In the genomic region with DNA sequence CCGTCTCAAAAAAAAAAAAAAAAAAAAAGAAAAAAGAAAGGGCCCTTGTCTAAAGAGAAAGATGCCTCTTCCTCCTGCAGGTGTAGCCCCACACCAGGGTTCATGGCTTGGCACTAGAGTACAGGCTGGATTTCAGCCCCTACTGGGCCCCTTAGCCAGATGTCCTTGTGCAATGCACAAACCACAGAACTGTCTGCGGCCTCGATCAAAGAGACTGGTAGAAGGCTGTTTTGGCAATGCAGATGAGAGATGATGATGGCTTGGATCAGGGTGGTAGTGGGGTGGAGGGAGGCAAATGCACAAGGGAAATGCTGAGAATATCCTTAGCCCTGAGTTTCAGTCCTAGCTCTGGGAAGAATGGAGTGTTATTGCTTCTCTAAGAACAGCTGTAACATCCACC, we compare ENCODE assay signal across 17 cellular contexts. TPM values are rescaled to one million over a fixed set of nuclear protein-coding genes. Genes with fewer than 3 reads are reported as not detected.
DNase-seq lines count a peak whose midpoint lies in the region; ATAC-seq lines count a peak whose summit lies in the region.
"Had no signal": no experiment of that assay in that cellular context is flagged by ENCODE, and none has a peak within 500 bp of the region (broad histone marks: within the 10 kb centered on the region; RNA-seq: fewer than 3 reads in every experiment).

No MANE protein-coding gene starts in this region.

- ATAC-seq in GM21447 (IDR thresholded peaks at IDR 0.05; ENCODE audit: unreplicated experiment), result no peak
- ATAC-seq: CD8-positive, alpha-beta T cell; left ventricle myocardium superior; pancreas had no signal

- no peak overlapping the region for H3K18ac ChIP-seq in mesenchymal stem cell (ENCODE audit: low read depth in 1 of 2, low read length in 2 of 2)

- intact Hi-C loops in activated CD4-positive, alpha-beta T cell treated with anti-CD3 and anti-CD28 coated beads, Interleukin-2, amount 10 ng/mL, durations not matched to agents 24 days and 14 days (cut with micrococcal nuclease), result no loop called here

- H3K4me3 ChIP-seq in adipocyte (ENCODE audit: low read length), result no peak overlapping the region
- no peak overlapping the region for H3K4me3 ChIP-seq in mesenchymal stem cell (ENCODE audit: insufficient read depth in 1 of 2, low read depth in 1 of 2, low read length in 2 of 2)
- H3K4me3 ChIP-seq: pancreas, sigmoid colon had no signal

- H3K4me1 Mint-ChIP-seq in activated CD4-positive, alpha-beta T cell treated with anti-CD3 and anti-CD28 coated beads, Interleukin-2, amount 10 ng/mL, durations not matched to agents 24 days and 14 days, result peaks cover 8% of the 10 kb centered on the region

- H2BK15ac ChIP-seq in mesenchymal stem cell (ENCODE audit: low read depth, poor library complexity, severe bottlenecking), result no peak overlapping the region

- H3K9me3 ChIP-seq in adipocyte (ENCODE audit: control insufficient read depth, low read length) (peaks cover 8% of the 10 kb centered on the region), mesenchymal stem cell (ENCODE audit: control insufficient read depth, low read length) (no peaks in the 10 kb centered on the region)
- H3K9me3 ChIP-seq: pancreas, sigmoid colon had no signal

- no peaks in the 10 kb centered on the region for H3K9me3 Mint-ChIP-seq in activated CD4-positive, alpha-beta T cell treated with anti-CD3 and anti-CD28 coated beads, Interleukin-2, amount 10 ng/mL, durations not matched to agents 24 days and 14 days
- H3K9me3 Mint-ChIP-seq: activated B cell treated with CpG ODN at 0.5 μM for 24 hours; CD8-positive, alpha-beta T cell; T-helper 1 cell treated with Interleukin-12 subunit alpha and Interleukin-12 subunit beta and Interleukin-4 antibody, amounts not matched to agents 30 μg/mL and 1 μg/mL, for 36 hours had no signal

- no peak overlapping the region for H3K14ac ChIP-seq in mesenchymal stem cell (ENCODE audit: low read length in 2 of 2)

- no peak overlapping the region for H3K27ac ChIP-seq in mesenchymal stem cell (ENCODE audit: low read length, poor library complexity, severe bottlenecking)
- H3K27ac ChIP-seq: pancreas, sigmoid colon had no signal

- no peak overlapping the region for H2BK5ac ChIP-seq in mesenchymal stem cell (ENCODE audit: low read depth, low read length, poor library complexity, severe bottlenecking)

- peaks cover 21% of the 10 kb centered on the region for H3K27me3 Mint-ChIP-seq in activated CD4-positive, alpha-beta T cell treated with anti-CD3 and anti-CD28 coated beads, Interleukin-2, amount 10 ng/mL, durations not matched to agents 24 days and 14 days

- H2AK5ac ChIP-seq in mesenchymal stem cell (ENCODE audit: low read length, severe bottlenecking), result no peak overlapping the region

- no peak overlapping the region for H2BK120ac ChIP-seq in mesenchymal stem cell (ENCODE audit: low read depth, low read length)

- H3K36me3 ChIP-seq in adipocyte (ENCODE audit: control insufficient read depth, insufficient read depth, low read length, severe bottlenecking) (no peaks in the 10 kb centered on the region), mesenchymal stem cell (ENCODE audit: control insufficient read depth in 1 of 2, insufficient read depth in 2 of 2, low read depth in 1 of 2, low read length in 2 of 2) (no peaks in the 10 kb centered on the region)
- H3K36me3 ChIP-seq: pancreas, sigmoid colon had no signal

- no peaks in the 10 kb centered on the region for H3K4me1 ChIP-seq in adipocyte (ENCODE audit: control insufficient read depth, insufficient read depth, low read length)
- peaks cover 2% of the 10 kb centered on the region for H3K4me1 ChIP-seq in mesenchymal stem cell (ENCODE audit: control insufficient read depth, insufficient read depth, low read depth, low read length)
- H3K4me1 ChIP-seq: pancreas, sigmoid colon had no signal

- no peak overlapping the region for H4K91ac ChIP-seq in mesenchymal stem cell (ENCODE audit: low read length)

- no peak overlapping the region for H2BK12ac ChIP-seq in mesenchymal stem cell (ENCODE audit: low read length in 2 of 2)

- no peak overlapping the region for H3K4ac ChIP-seq in mesenchymal stem cell (ENCODE audit: low read depth in 1 of 2, low read length in 2 of 2)

- no peak overlapping the region for H2AFZ ChIP-seq in mesenchymal stem cell (ENCODE audit: low read depth, low read length)

- H3K27me3 ChIP-seq in adipocyte (replicated peaks; ENCODE audit: control insufficient read depth, insufficient read depth, low read length) (peaks cover 46% of the 10 kb centered on the region), mesenchymal stem cell (ENCODE audit: control insufficient read depth in 1 of 2, insufficient read depth in 1 of 2, low read length in 2 of 2) (peaks cover 0 to 44% of the 10 kb centered on the region in 2 experiments)
- H3K27me3 ChIP-seq: sigmoid colon had no signal

- H3K4me2 ChIP-seq in mesenchymal stem cell (ENCODE audit: low read length, poor library complexity, severe bottlenecking), result no peak overlapping the region

- DNase-seq in activated CD4-positive, alpha-beta T cell treated with anti-CD3 and anti-CD28 coated beads, Interleukin-2, amount 10 ng/mL, durations not matched to agents 24 days and 14 days, result peak; percentile 48
- no peak for DNase-seq in activated CD4-positive, alpha-beta T cell treated with anti-CD3 and anti-CD28 coated beads for 4 hours
- DNase-seq in NAMALWA (ENCODE audit: low spot score) (peak; percentile 25), adipocyte (ENCODE audit: low read depth) (peak; percentile 1), mesenchymal stem cell (peak; percentile 0), NCI-H2107 treated with DMSO at 0.1 percent for 48 hours (lab: John Stamatoyannopoulos, UW; ENCODE audit: unreplicated experiment) (no peak), NCI-H187 treated with DMSO at 0.1 percent for 48 hours (lab: John Stamatoyannopoulos, UW) (no peak)
- DNase-seq: activated B cell treated with CpG ODN at 0.5 μM for 24 hours; activated CD8-positive, alpha-beta memory T cell treated with anti-CD3 and anti-CD28 coated beads, Interleukin-2, amount 50 U/mL, for 4 hours; CD8-positive, alpha-beta T cell; left ventricle myocardium superior; NCI-H526 treated with DMSO at 0.1 percent for 48 hours; pancreas; sigmoid colon; stimulated activated CD4-positive, alpha-beta T cell treated with anti-CD3 and anti-CD28 coated beads, Interleukin-2, amount 100 ng/mL, for 24 hours had no signal

- no peaks in the 10 kb centered on the region for H3K36me3 Mint-ChIP-seq in activated CD4-positive, alpha-beta T cell treated with anti-CD3 and anti-CD28 coated beads, Interleukin-2, amount 10 ng/mL, durations not matched to agents 24 days and 14 days (ENCODE audit: low read depth)
- H3K36me3 Mint-ChIP-seq: CD8-positive, alpha-beta T cell had no signal

- no peak overlapping the region for H3K27ac Mint-ChIP-seq in activated CD4-positive, alpha-beta T cell treated with anti-CD3 and anti-CD28 coated beads, Interleukin-2, amount 10 ng/mL, durations not matched to agents 24 days and 14 days
- H3K27ac Mint-ChIP-seq: activated B cell treated with CpG ODN at 0.5 μM for 24 hours; CD8-positive, alpha-beta T cell; T-helper 1 cell treated with Interleukin-12 subunit alpha and Interleukin-12 subunit beta and Interleukin-4 antibody, amounts not matched to agents 30 μg/mL and 1 μg/mL, for 36 hours had no signal

- H3K23ac ChIP-seq in mesenchymal stem cell (ENCODE audit: low read length in 2 of 2), result no peak overlapping the region

- H3K9ac ChIP-seq in adipocyte (ENCODE audit: low read length), result no peak overlapping the region
- no peak overlapping the region for H3K9ac ChIP-seq in mesenchymal stem cell (ENCODE audit: low read length)

- no peaks in the 10 kb centered on the region for H3K79me1 ChIP-seq in mesenchymal stem cell (replicated peaks; ENCODE audit: low read length, poor library complexity, severe bottlenecking)

- no peak overlapping the region for H3K4me3 Mint-ChIP-seq in activated CD4-positive, alpha-beta T cell treated with anti-CD3 and anti-CD28 coated beads, Interleukin-2, amount 10 ng/mL, durations not matched to agents 24 days and 14 days
- H3K4me3 Mint-ChIP-seq: activated B cell treated with CpG ODN at 0.5 μM for 24 hours; CD8-positive, alpha-beta T cell; T-helper 1 cell treated with Interleukin-12 subunit alpha and Interleukin-12 subunit beta and Interleukin-4 antibody, amounts not matched to agents 30 μg/mL and 1 μg/mL, for 36 hours had no signal

- H4K8ac ChIP-seq in mesenchymal stem cell (ENCODE audit: low read length), result no peak overlapping the region

- 94% methylated on average over 3 of the region's 3 CpGs for WGBS in mesenchymal stem cell

RNA-seq across cellular contexts. Expression of gene TSR2, which starts 26.5 kb away (rescaled TPM):
- 40.8 and 43.7 TPM in 2 replicates for total RNA-seq in activated CD4-positive, alpha-beta T cell treated with anti-CD3 and anti-CD28 coated beads, Interleukin-2, amount 10 ng/mL, durations not matched to agents 24 days and 14 days
- polyA plus RNA-seq in mesenchymal stem cell (2013, experiment 1 of 2), result 20.3 TPM
- polyA plus RNA-seq in mesenchymal stem cell (2013, experiment 2 of 2), result 20.5 TPM

RNA-seq across cellular contexts. Expression of gene WNK3, which starts 55.9 kb away (rescaled TPM):
- 0.07 and 0.12 TPM in 2 replicates for total RNA-seq in activated CD4-positive, alpha-beta T cell treated with anti-CD3 and anti-CD28 coated beads, Interleukin-2, amount 10 ng/mL, durations not matched to agents 24 days and 14 days
- polyA plus RNA-seq in mesenchymal stem cell (2013, experiment 1 of 2), result 0.51 TPM
- 0.45 TPM for polyA plus RNA-seq in mesenchymal stem cell (2013, experiment 2 of 2)
- total RNA-seq: CD8-positive, alpha-beta T cell had no signal

Comparison
In these comparisons a context has a peak if more than half of its experiments do, and no peak if none do; other contexts are left out.
1. DNase-seq: peak in activated CD4-positive, alpha-beta T cell treated with anti-CD3 and anti-CD28 coated beads, Interleukin-2, amount 10 ng/mL, durations not matched to agents 24 days and 14 days (single experiment), NAMALWA (single experiment), adipocyte (single experiment) and mesenchymal stem cell (single experiment); none in activated CD4-positive, alpha-beta T cell treated with anti-CD3 and anti-CD28 coated beads for 4 hours (0 of 2), NCI-H2107 treated with DMSO at 0.1 percent for 48 hours (single experiment) and NCI-H187 treated with DMSO at 0.1 percent for 48 hours (single experiment).